In genomic region chr10:3512263-3512662, GRCh38 we compare ENCODE assay signal across 1 cellular context.
TF ChIP-seq lines count a peak whose summit lies in the region.

No MANE protein-coding gene starts in this region.

TF ChIP-seq in H1, 55 proteins besides CTCF, POLR2A, EP300 and RAD21:
- no peak for TF ChIP-seq CHD1 (IDR thresholded peaks at IDR 0.05; ENCODE audit: low read depth, low read length)
- TF ChIP-seq SP1 (IDR thresholded peaks at IDR 0.05; ENCODE audit: low read depth, low read length): no peak
- TF ChIP-seq POLR2AphosphoS5 (IDR thresholded peaks at IDR 0.05; ENCODE audit: low read depth, low read length): no peak
- TF ChIP-seq BCL11A (IDR thresholded peaks at IDR 0.05; ENCODE audit: low read depth in 2 of 2, low read length in 2 of 2): no peak
- no peak for TF ChIP-seq GABPA (IDR thresholded peaks at IDR 0.05; ENCODE audit: borderline replicate concordance, insufficient read depth, low read length)
- no peak for TF ChIP-seq TAF7 (optimal IDR thresholded peaks at IDR 0.05; ENCODE audit: borderline replicate concordance, low read depth, low read length)
- TF ChIP-seq KDM4A (IDR thresholded peaks at IDR 0.05; ENCODE audit: low read depth, low read length, severe bottlenecking): no peak
- no peak for TF ChIP-seq MAFK (IDR thresholded peaks at IDR 0.05; ENCODE audit: low read depth, low read length)
- no peak for TF ChIP-seq POU5F1 (IDR thresholded peaks at IDR 0.05; ENCODE audit: low read depth, low read length)
- no peak for TF ChIP-seq BRCA1 (IDR thresholded peaks at IDR 0.05; ENCODE audit: low read depth, low read length)
- TF ChIP-seq, protein P1, sequence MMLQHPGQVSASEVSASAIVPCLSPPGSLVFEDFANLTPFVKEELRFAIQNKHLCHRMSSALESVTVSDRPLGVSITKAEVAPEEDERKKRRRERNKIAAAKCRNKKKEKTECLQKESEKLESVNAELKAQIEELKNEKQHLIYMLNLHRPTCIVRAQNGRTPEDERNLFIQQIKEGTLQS (IDR thresholded peaks at IDR 0.05; ENCODE audit: insufficient read depth, low read depth, low read length): no peak
- TF ChIP-seq JUN (IDR thresholded peaks at IDR 0.05; ENCODE audit: low read depth, low read length): no peak
- no peak for TF ChIP-seq HDAC6 (IDR thresholded peaks at IDR 0.05; ENCODE audit: low read depth, low read length)
TF ChIP-seq in H1: peak in this region for 0.
